9 cellular contexts compared by ENCODE assay signal in the genomic region with DNA sequence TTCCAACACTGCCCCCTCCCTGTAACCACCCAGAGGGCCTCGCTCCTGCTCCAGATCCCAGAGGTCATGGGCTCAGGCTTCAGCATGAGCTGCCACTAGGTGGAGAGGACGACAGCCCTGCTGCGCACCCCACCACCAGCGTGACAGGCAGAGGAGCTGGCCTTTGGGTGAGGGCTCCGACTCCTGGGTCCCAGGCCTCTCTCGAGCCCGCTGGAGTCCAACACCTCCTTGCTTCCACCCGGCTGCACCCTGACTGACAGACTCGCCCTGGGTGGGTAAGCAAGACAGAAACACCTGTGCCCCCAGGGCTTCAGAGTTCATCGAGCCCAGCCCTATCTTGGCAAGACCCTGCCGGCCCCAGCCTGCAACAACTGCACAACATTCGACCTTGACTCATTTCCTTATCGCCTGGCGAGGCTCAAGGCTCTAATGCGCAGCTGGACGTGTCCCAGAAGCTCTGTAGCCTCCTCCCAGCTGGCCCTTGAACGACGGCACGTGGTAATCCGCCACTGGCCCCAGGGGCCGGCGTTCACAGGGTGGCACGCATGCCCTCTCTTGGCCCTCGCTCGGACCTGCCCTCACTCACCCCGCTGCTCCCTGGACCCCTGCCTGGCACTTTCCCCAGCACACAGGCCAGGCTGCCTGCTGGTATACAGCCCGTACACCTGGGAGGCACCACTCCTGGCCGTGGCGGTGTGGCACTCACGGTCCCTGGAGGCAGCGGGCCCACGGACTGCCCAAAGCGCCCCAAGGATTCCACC. TPM values are rescaled to one million over a fixed set of nuclear protein-coding genes. Genes with fewer than 3 reads are reported as not detected.
DNase-seq lines count a peak whose midpoint lies in the region; ATAC-seq and TF ChIP-seq lines count a peak whose summit lies in the region.
"Had no signal": no experiment of that assay in that cellular context is flagged by ENCODE, and none has a peak within 500 bp of the region (broad histone marks: within the 10 kb centered on the region; RNA-seq: fewer than 3 reads in every experiment).

No MANE protein-coding gene starts in this region.

- H3K27me3 Mint-ChIP-seq in chondrocyte (ENCODE audit: low read depth) (no peaks in the 10 kb centered on the region), memory B cell (no peaks in the 10 kb centered on the region)

- H3K9me3 Mint-ChIP-seq in chondrocyte (ENCODE audit: low read depth) (no peaks in the 10 kb centered on the region), memory B cell (no peaks in the 10 kb centered on the region)

- peaks cover 21% of the 10 kb centered on the region for H3K36me3 Mint-ChIP-seq in chondrocyte (ENCODE audit: low read depth)
- H3K36me3 Mint-ChIP-seq in memory B cell: peaks cover 17% of the 10 kb centered on the region

- H3K4me1 Mint-ChIP-seq in chondrocyte (ENCODE audit: low read depth): peaks cover 27% of the 10 kb centered on the region
- H3K4me1 Mint-ChIP-seq in memory B cell: peaks cover 42% of the 10 kb centered on the region

- DNase-seq in A172 (ENCODE audit: low spot score): peak; percentile 73
- DNase-seq in HuH-7 (ENCODE audit: low spot score): peak; percentile 55
- DNase-seq in chondrocyte (ENCODE audit: low spot score): no peak
- no peak for DNase-seq in memory B cell (ENCODE audit: low spot score in 2 of 2)
- DNase-seq in activated gamma-delta T cell (lab: John Stamatoyannopoulos, UW): no peak
- no peak for DNase-seq in effector CD4-positive, alpha-beta T cell
- DNase-seq: activated naive CD4-positive, alpha-beta T cell treated with anti-CD3 and anti-CD28 coated beads, Interleukin-2, amount 50 U/mL, for 16 hours had no signal

- H3K27ac Mint-ChIP-seq in chondrocyte (ENCODE audit: unreplicated experiment): no peak overlapping the region
- peak overlapping the region; percentile 68 for H3K27ac Mint-ChIP-seq in memory B cell

- H3K4me3 Mint-ChIP-seq in chondrocyte (ENCODE audit: unreplicated experiment): no peak overlapping the region
- H3K4me3 Mint-ChIP-seq in memory B cell: no peak overlapping the region

- TF ChIP-seq CTCF in chondrocyte (IDR thresholded peaks at IDR 0.05): peak; percentile 18

- ATAC-seq in memory B cell (ENCODE audit: low read depth) (no peak), HG02970 (IDR thresholded peaks at IDR 0.05; ENCODE audit: low FRiP score, unreplicated experiment) (no peak), GM19324 (IDR thresholded peaks at IDR 0.05; ENCODE audit: low FRiP score, unreplicated experiment) (no peak)

RNA-seq across cellular contexts. Expression of a gene that starts 28.0 kb away (rescaled TPM):
- 19.2 and 23.9 TPM in 2 replicates for total RNA-seq in A172 (2014; rRNA removed; shearing (Covaris generic))
- 17.4 to 25.3 TPM (median 24.4 TPM) in 3 replicates for total RNA-seq in chondrocyte

RNA-seq across cellular contexts. Expression of a gene that starts 32.6 kb away (rescaled TPM):
- 19.1 and 22.4 TPM in 2 replicates for total RNA-seq in A172 (2014; rRNA removed; shearing (Covaris generic))
- total RNA-seq in chondrocyte: 13.8 to 14.1 TPM (median 13.8 TPM) in 3 replicates

Comparison
In these comparisons a context has a peak if more than half of its experiments do, and no peak if none do; other contexts are left out.
1. DNase-seq: peak in A172 (single experiment) and HuH-7 (single experiment); none in chondrocyte (single experiment), memory B cell (0 of 2), activated gamma-delta T cell (single experiment) and effector CD4-positive, alpha-beta T cell (single experiment).